19 cellular contexts compared by ENCODE assay signal in the genomic region with DNA sequence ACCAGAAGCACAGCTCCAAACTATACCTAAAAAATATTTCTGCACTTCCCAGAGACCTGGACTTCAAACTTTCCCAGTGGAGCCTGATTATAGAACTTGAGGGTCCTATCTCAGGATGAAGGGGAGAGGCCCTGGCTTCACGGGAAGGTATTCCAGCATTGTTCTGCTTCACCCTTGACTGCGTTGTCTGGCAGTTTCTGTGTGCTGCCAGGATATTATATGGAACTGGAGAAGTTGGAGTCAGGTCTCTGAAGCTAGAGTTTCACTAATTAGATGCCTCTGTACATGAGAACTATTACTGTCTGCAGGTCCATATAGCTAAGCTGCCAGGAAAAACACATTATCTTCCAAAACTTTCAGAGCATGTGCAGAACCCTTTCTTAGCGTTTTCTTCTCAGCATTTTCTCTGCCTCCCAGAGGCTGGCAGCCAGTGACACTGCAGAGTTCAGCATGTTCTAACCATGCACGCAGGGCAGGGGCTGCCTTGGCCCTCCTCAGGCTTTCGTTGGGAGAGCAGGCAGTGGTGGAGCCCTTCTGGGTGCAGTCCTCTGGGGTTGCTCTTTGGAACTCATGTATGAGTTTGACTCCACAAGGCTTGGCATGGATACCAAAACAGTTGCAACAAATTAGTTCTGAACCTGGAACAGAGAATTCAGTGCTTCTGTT.
DNase-seq lines count a peak whose midpoint lies in the region; ATAC-seq and TF ChIP-seq lines count a peak whose summit lies in the region.
"Had no signal": no experiment of that assay in that cellular context is flagged by ENCODE, and none has a peak within 500 bp of the region (broad histone marks: within the 10 kb centered on the region; RNA-seq: fewer than 3 reads in every experiment).

No MANE protein-coding gene starts in this region.

- TF ChIP-seq CTCF in GM23338 (conservative IDR thresholded peaks at IDR 0.05; ENCODE audit: low read depth in 2 of 2) = no peak
- TF ChIP-seq CTCF in astrocyte of the spinal cord (IDR thresholded peaks at IDR 0.05; ENCODE audit: low read depth, low read length) = no peak
- no peak for TF ChIP-seq CTCF in foreskin keratinocyte (conservative IDR thresholded peaks at IDR 0.05)

- no peaks in the 10 kb centered on the region; the same call in 1 of the 2 replicates for H3K36me3 ChIP-seq in GM23338 (ENCODE audit: insufficient read depth)
- H3K36me3 ChIP-seq: prostate gland, uterus had no signal

- H3K4me3 Mint-ChIP-seq in GM23338 = no peak overlapping the region
- H3K4me3 Mint-ChIP-seq: activated naive CD8-positive, alpha-beta T cell treated with anti-CD3 and anti-CD28 coated beads for 36 hours; activated T-helper 1 cell treated with anti-CD3 and anti-CD28 coated beads, Interleukin-12 subunit alpha, Interleukin-12 subunit beta, Interleukin-2, Interleukin-4 antibody, amounts not matched to agents 30 ng/mL and 10 ng/mL and 1 ng/mL, durations not matched to agents 14 hours and 24 hours and 36 hours had no signal

- ATAC-seq in GM23338 = peak; percentile 66
- ATAC-seq in foreskin keratinocyte = peak; percentile 23
- ATAC-seq in sciatic nerve = peak; percentile 66
- ATAC-seq in GM21360 (IDR thresholded peaks at IDR 0.05; ENCODE audit: unreplicated experiment) = no peak

- H2AFZ ChIP-seq in GM23338 = no peak overlapping the region

- H3K4me1 Mint-ChIP-seq in GM23338 = peaks cover 4% of the 10 kb centered on the region; the same call in 1 of the 3 replicates

- peaks cover 62% of the 10 kb centered on the region for H3K36me3 Mint-ChIP-seq in GM23338 (ENCODE audit: low read depth)
- H3K36me3 Mint-ChIP-seq: activated naive CD8-positive, alpha-beta T cell treated with anti-CD3 and anti-CD28 coated beads for 36 hours had no signal

- no peaks in the 10 kb centered on the region for H3K9me3 Mint-ChIP-seq in GM23338
- H3K9me3 Mint-ChIP-seq: activated naive CD8-positive, alpha-beta T cell treated with anti-CD3 and anti-CD28 coated beads for 36 hours; activated T-helper 1 cell treated with anti-CD3 and anti-CD28 coated beads, Interleukin-12 subunit alpha, Interleukin-12 subunit beta, Interleukin-2, Interleukin-4 antibody, amounts not matched to agents 30 ng/mL and 10 ng/mL and 1 ng/mL, durations not matched to agents 14 hours and 24 hours and 36 hours had no signal

- H3K4me2 ChIP-seq in GM23338 = no peak overlapping the region

- H3K4me1 ChIP-seq in GM23338 (ENCODE audit: insufficient read depth) (no peaks in the 10 kb centered on the region), foreskin keratinocyte (peaks cover 7% of the 10 kb centered on the region)
- H3K4me1 ChIP-seq: prostate gland had no signal

- no peak for DNase-seq in GM23338 (ENCODE audit: low spot score)
- peak; percentile 29 for DNase-seq in astrocyte of the spinal cord (ENCODE audit: low read depth, low spot score)
- no peak for DNase-seq in foreskin keratinocyte
- DNase-seq in sciatic nerve (ENCODE audit: low spot score) = no peak
- DNase-seq in T-helper 1 cell = no peak
- no peak for DNase-seq in NCI-H2196 treated with DMSO at 0.1 percent for 48 hours (lab: John Stamatoyannopoulos, UW; ENCODE audit: unreplicated experiment)
- no peak for DNase-seq in NCI-H2029 treated with DMSO at 0.1 percent for 48 hours (lab: John Stamatoyannopoulos, UW)
- DNase-seq: ACHN; activated naive CD8-positive, alpha-beta T cell treated with anti-CD3 and anti-CD28 coated beads for 36 hours; brain microvascular endothelial cell; DMS 273 treated with DMSO at 0.1 percent for 48 hours; dorsolateral prefrontal cortex; left cardiac atrium; NCI-H1417 treated with DMSO at 0.1 percent for 48 hours; NCI-H526 treated with DMSO at 0.1 percent for 48 hours; uterus had no signal

- H3K27ac ChIP-seq in GM23338 (ENCODE audit: low read depth) (no peak overlapping the region), foreskin keratinocyte (no peak overlapping the region)
- H3K27ac ChIP-seq: brain microvascular endothelial cell, dorsolateral prefrontal cortex, prostate gland had no signal

- peaks cover 4% of the 10 kb centered on the region for H3K27me3 Mint-ChIP-seq in GM23338 (ENCODE audit: insufficient read depth, low read depth, poor library complexity)
- H3K27me3 Mint-ChIP-seq: activated naive CD8-positive, alpha-beta T cell treated with anti-CD3 and anti-CD28 coated beads for 36 hours had no signal

- in situ Hi-C loops in astrocyte of the spinal cord (cut with HindIII; ENCODE audit: low sequenced_read_pairs) = no loop called here

- intact Hi-C loops in sciatic nerve (cut with DNase I) = no loop called here

- H3K4me3 ChIP-seq in GM23338 = no peak overlapping the region
- no peak overlapping the region for H3K4me3 ChIP-seq in astrocyte of the spinal cord (ENCODE audit: low read depth, low read length)
- H3K4me3 ChIP-seq: dorsolateral prefrontal cortex, prostate gland, uterus had no signal

- H4K20me1 ChIP-seq in GM23338 (replicated peaks; ENCODE audit: insufficient read depth) = no peaks in the 10 kb centered on the region

- H3F3A ChIP-seq in GM23338 (replicated peaks; ENCODE audit: low read depth) = no peaks in the 10 kb centered on the region

- H3K9me2 ChIP-seq in GM23338 (ENCODE audit: insufficient read depth) = no peaks in the 10 kb centered on the region

- H3K79me2 ChIP-seq in GM23338 (replicated peaks; ENCODE audit: insufficient read depth) = no peaks in the 10 kb centered on the region

- no peak overlapping the region for H3K27ac Mint-ChIP-seq in GM23338
- H3K27ac Mint-ChIP-seq: activated naive CD8-positive, alpha-beta T cell treated with anti-CD3 and anti-CD28 coated beads for 36 hours; activated T-helper 1 cell treated with anti-CD3 and anti-CD28 coated beads, Interleukin-12 subunit alpha, Interleukin-12 subunit beta, Interleukin-2, Interleukin-4 antibody, amounts not matched to agents 30 ng/mL and 10 ng/mL and 1 ng/mL, durations not matched to agents 14 hours and 24 hours and 36 hours had no signal

- H3K27me3 ChIP-seq in GM23338 (ENCODE audit: insufficient read depth) (no peaks in the 10 kb centered on the region), foreskin keratinocyte (no peaks in the 10 kb centered on the region)
- H3K27me3 ChIP-seq: brain microvascular endothelial cell, dorsolateral prefrontal cortex, uterus had no signal

TF ChIP-seq in GM23338, 12 proteins besides CTCF, POLR2A, EP300 and RAD21 (continues in another document):
- TF ChIP-seq JUNB (IDR thresholded peaks at IDR 0.05; ENCODE audit: unreplicated experiment) = no peak
- no peak for TF ChIP-seq STAT1 (IDR thresholded peaks at IDR 0.05; ENCODE audit: unreplicated experiment)
- TF ChIP-seq ZNF114 (CRISPR knock-in tag; IDR thresholded peaks at IDR 0.05) = no peak
- TF ChIP-seq POLR2AphosphoS5 (IDR thresholded peaks at IDR 0.05; ENCODE audit: low read depth) = no peak
- no peak for TF ChIP-seq ZNF331 (CRISPR knock-in tag; IDR thresholded peaks at IDR 0.05; ENCODE audit: low read depth)
- TF ChIP-seq EZH2phosphoT487 (IDR thresholded peaks at IDR 0.05; ENCODE audit: unreplicated experiment) = no peak
